Comparison of ENCODE assay signal across 10 cellular contexts in genomic region chr22:35018995-35019394, GRCh38. TPM values are rescaled to one million over a fixed set of nuclear protein-coding genes. Genes with fewer than 3 reads are reported as not detected.
"Had no signal": no experiment of that assay in that cellular context is flagged by ENCODE, and none has a peak within 500 bp of the region (broad histone marks: within the 10 kb centered on the region; RNA-seq: fewer than 3 reads in every experiment).

No MANE protein-coding gene starts in this region.

- DNase-seq: H9, HCEC 1CT, HFFc6, KG1 had no signal

- H3K4me2 ChIP-seq: GM23338 had no signal

- ATAC-seq: GM23338 had no signal

- H2AFZ ChIP-seq: GM23338 had no signal

- H3K4me3 ChIP-seq: GM23338 had no signal

- FAIRE-seq: H1, H54, HTR-8/SVneo had no signal

RNA-seq across cellular contexts. Expression of gene ISX, which starts 47.0 kb away (rescaled TPM):
- total RNA-seq: GM23338, H1, H9, HFFc6, HT-29 had no signal
- polyA plus RNA-seq: GM23338, H1, IgD-negative memory B cell had no signal
